Comparison of ENCODE assay signal across 9 cellular contexts in the genomic region with DNA sequence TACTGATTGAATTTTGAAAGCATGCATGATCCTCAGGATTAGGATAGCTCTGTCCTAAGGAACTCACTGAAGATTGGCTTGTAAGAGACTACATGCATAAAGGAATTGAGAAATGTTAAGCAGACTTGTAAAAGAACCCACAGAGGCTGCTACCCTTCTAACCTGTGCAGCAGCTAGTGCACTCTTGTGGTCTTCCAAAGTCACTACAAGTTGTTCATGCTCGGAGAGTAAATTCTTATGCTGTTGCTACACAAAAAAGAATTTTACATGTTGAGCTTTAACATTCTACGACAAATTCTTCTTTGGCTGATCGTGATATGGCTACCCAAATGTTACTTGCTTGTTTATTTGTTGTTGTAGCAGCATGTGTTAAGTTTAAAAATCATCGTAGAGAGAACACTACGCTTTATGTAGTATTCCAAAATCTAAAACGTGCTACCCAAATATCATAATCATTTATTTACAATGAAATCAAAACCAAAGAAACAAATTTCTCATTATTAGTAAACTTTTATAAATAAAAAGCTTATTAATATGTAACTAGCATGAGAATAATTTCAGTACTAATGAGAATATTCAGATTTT. TPM values are rescaled to one million over a fixed set of nuclear protein-coding genes. Genes with fewer than 3 reads are reported as not detected.
DNase-seq lines count a peak whose midpoint lies in the region; ATAC-seq and TF ChIP-seq lines count a peak whose summit lies in the region.
"Had no signal": no experiment of that assay in that cellular context is flagged by ENCODE, and none has a peak within 500 bp of the region (broad histone marks: within the 10 kb centered on the region; RNA-seq: fewer than 3 reads in every experiment).

No MANE protein-coding gene starts in this region.

- intact Hi-C loops in psoas muscle (cut with DNase I) = loop anchor here in 1 of 2 donors (5.0 kb wide), 1 partner anchor 113 kb away; no protein-coding TSS in a partner anchor

- H3K79me2 ChIP-seq in MM.1S (ENCODE audit: low read length) = no peaks in the 10 kb centered on the region

- H3K4me1 ChIP-seq in HAP-1 (0 out of 2 replicates have a peak, but pooled peaks cover 2% of the 10 kb centered on the region), MM.1S (ENCODE audit: low read length) (no peaks in the 10 kb centered on the region), RWPE2 (ENCODE audit: insufficient read depth, poor library complexity, severe bottlenecking) (no peaks in the 10 kb centered on the region), psoas muscle (peaks cover 7% of the 10 kb centered on the region)
- H3K4me1 ChIP-seq: BLaER1 had no signal

- H3K9me3 ChIP-seq in HAP-1 (no peaks in the 10 kb centered on the region), MM.1S (replicated peaks; ENCODE audit: insufficient read depth, low read length) (no peaks in the 10 kb centered on the region), RWPE2 (ENCODE audit: severe bottlenecking) (no peaks in the 10 kb centered on the region), psoas muscle (no peaks in the 10 kb centered on the region)
- H3K9me3 ChIP-seq: BLaER1 had no signal

- TF ChIP-seq CTCF in MM.1S (IDR thresholded peaks at IDR 0.05; ENCODE audit: low read length) = peak; percentile 68
- TF ChIP-seq CTCF in RWPE2 (IDR thresholded peaks at IDR 0.05; ENCODE audit: poor library complexity, severe bottlenecking) = peak; percentile 68
- TF ChIP-seq CTCF in psoas muscle (IDR thresholded peaks at IDR 0.05) = peak; percentile 60

- no peaks in the 10 kb centered on the region for H4K20me1 ChIP-seq in MM.1S (ENCODE audit: insufficient read depth, low read length)
- H4K20me1 ChIP-seq: BLaER1 had no signal

- peak; percentile 48; the same call in 1 of the 3 replicates for ATAC-seq in RWPE2 (ENCODE audit: low read depth)
- ATAC-seq in psoas muscle = peak; percentile 48 to 86 (median 84)

- no peak overlapping the region for H3K9ac ChIP-seq in MM.1S (ENCODE audit: low read length)
- H3K9ac ChIP-seq: BLaER1 had no signal

- H3F3A ChIP-seq in MM.1S (ENCODE audit: insufficient read depth, low read length) = no peaks in the 10 kb centered on the region

- no peak overlapping the region for H3K4me2 ChIP-seq in MM.1S (ENCODE audit: low read depth, low read length)
- H3K4me2 ChIP-seq: BLaER1 had no signal

- WGBS in psoas muscle, 3 donors = 79 to 83% (median 81%) methylated on average over 6 of the region's 6 CpGs

- DNase-seq in NCI-H2081 (lab: John Stamatoyannopoulos, UW) (peak; percentile 67 to 84), NCI-H2081 treated with DMSO at 0.1 percent for 48 hours (lab: John Stamatoyannopoulos, UW) (no peak), HAP-1 (ENCODE audit: low spot score in 2 of 2) (peak; percentile 48 to 70), MM.1S (peak; percentile 57), RWPE2 (ENCODE audit: low spot score) (no peak), fibroblast of gingiva (ENCODE audit: low read depth) (peak; percentile 80), psoas muscle (no peak)
- DNase-seq in effector CD4-positive, alpha-beta T cell = no peak

- H3K27me3 ChIP-seq in HAP-1 (ENCODE audit: low read depth) (no peaks in the 10 kb centered on the region), MM.1S (replicated peaks; ENCODE audit: insufficient read depth, low read length) (no peaks in the 10 kb centered on the region), RWPE2 (ENCODE audit: insufficient read depth, poor library complexity, severe bottlenecking) (no peaks in the 10 kb centered on the region), psoas muscle (ENCODE audit: insufficient read depth in 3 of 3, low read length in 2 of 3) (no peaks in the 10 kb centered on the region)
- H3K27me3 ChIP-seq: BLaER1 had no signal

- peaks cover 15% of the 10 kb centered on the region for H3K36me3 ChIP-seq in HAP-1 (replicated peaks)
- peaks cover 3% of the 10 kb centered on the region; the same call in 1 of the 2 replicates for H3K36me3 ChIP-seq in MM.1S (replicated peaks; ENCODE audit: insufficient read depth, low read length)
- peaks cover 31% of the 10 kb centered on the region for H3K36me3 ChIP-seq in RWPE2 (ENCODE audit: low read depth)
- peaks cover 5 to 57% of the 10 kb centered on the region in 2 donors for H3K36me3 ChIP-seq in psoas muscle (ENCODE audit: insufficient read depth in 1 of 2, low read depth in 1 of 2)

- H3K4me3 ChIP-seq in HAP-1 (no peak overlapping the region), MM.1S (ENCODE audit: low read length) (no peak overlapping the region), RWPE2 (ENCODE audit: severe bottlenecking) (no peak overlapping the region), psoas muscle (no peak overlapping the region)
- H3K4me3 ChIP-seq: BLaER1 had no signal

- in situ Hi-C loops in HAP-1 (cut with MboI; ENCODE audit: low sequenced_read_pairs) = loop anchor here (5.0 kb wide), 1 partner anchor 117 kb away; no protein-coding TSS in a partner anchor

- H3K27ac ChIP-seq in MM.1S (ENCODE audit: low read length) = no peak overlapping the region
- no peak overlapping the region for H3K27ac ChIP-seq in RWPE2 (ENCODE audit: poor library complexity, severe bottlenecking)
- no peak overlapping the region for H3K27ac ChIP-seq in psoas muscle
- H3K27ac ChIP-seq: BLaER1 had no signal

- H2AFZ ChIP-seq in MM.1S (ENCODE audit: low read length) = no peak overlapping the region

- no peaks in the 10 kb centered on the region for H3K9me2 ChIP-seq in MM.1S (replicated peaks; ENCODE audit: insufficient read depth, low read length)

RNA-seq across cellular contexts. Expression of a gene that starts 55.0 kb away (rescaled TPM):
- total RNA-seq in psoas muscle = 10 to 100 TPM; 13.4 to 34.1 (median 25.2) TPM
- 10 to 100 TPM in 1 of 3 donors, 1 to 10 TPM in 2; 8.6 to 12.6 (median 8.6) TPM for polyA plus RNA-seq in psoas muscle

Comparison
In these comparisons a context has a peak if more than half of its experiments do, and no peak if none do; other contexts are left out.
1. DNase-seq: peak in NCI-H2081 (2 of 2), HAP-1 (2 of 2), MM.1S (single experiment) and fibroblast of gingiva (single experiment); none in NCI-H2081 treated with DMSO at 0.1 percent for 48 hours (single experiment), RWPE2 (single experiment), psoas muscle (0 of 2) and effector CD4-positive, alpha-beta T cell (single experiment).
2. Peak in every context shown above with its lines, with median percentiles within 50 percentile points of each other: CTCF ChIP-seq.